In genomic region chr5:111169269-111169668, GRCh38 we compare ENCODE assay signal across 14 cellular contexts. TPM values are rescaled to one million over a fixed set of nuclear protein-coding genes. Genes with fewer than 3 reads are reported as not detected.
DNase-seq lines count a peak whose midpoint lies in the region; ATAC-seq and TF ChIP-seq lines count a peak whose summit lies in the region.
"Had no signal": no experiment of that assay in that cellular context is flagged by ENCODE, and none has a peak within 500 bp of the region (broad histone marks: within the 10 kb centered on the region; RNA-seq: fewer than 3 reads in every experiment).

No MANE protein-coding gene starts in this region.

- H3K27me3 ChIP-seq in DND-41 (ENCODE audit: insufficient read depth, low read length, poor library complexity), result no peaks in the 10 kb centered on the region
- H3K27me3 ChIP-seq: BLaER1 treated with 17β-estradiol and CSF1 and Interleukin-3, amounts not matched to agents 10 nM and 100 nM had no signal

- no peak overlapping the region for H2AFZ ChIP-seq in DND-41 (ENCODE audit: low read depth, low read length)

- no peaks in the 10 kb centered on the region for H3K4me1 Mint-ChIP-seq in type B pancreatic cell (ENCODE audit: unreplicated experiment)
- H3K4me1 Mint-ChIP-seq in activated naive CD8-positive, alpha-beta T cell treated with anti-CD3 and anti-CD28 coated beads for 36 hours, result peaks cover 2% of the 10 kb centered on the region

- H3K4me3 ChIP-seq in DND-41 (ENCODE audit: low read depth in 1 of 2, low read length in 2 of 2), result no peak overlapping the region
- H3K4me3 ChIP-seq in fibroblast of pulmonary artery (replicated peaks; ENCODE audit: low read depth, low read length), result no peak overlapping the region
- H3K4me3 ChIP-seq: BLaER1 treated with 17β-estradiol and CSF1 and Interleukin-3, amounts not matched to agents 10 nM and 100 nM had no signal

- H3K9me3 ChIP-seq in DND-41 (ENCODE audit: insufficient read depth, low read length, severe bottlenecking), result no peaks in the 10 kb centered on the region
- H3K9me3 ChIP-seq: BLaER1 treated with 17β-estradiol and CSF1 and Interleukin-3, amounts not matched to agents 10 nM and 100 nM had no signal

- H3K36me3 ChIP-seq in DND-41 (ENCODE audit: insufficient read depth, low read length), result no peaks in the 10 kb centered on the region
- H3K36me3 ChIP-seq: BLaER1 treated with 17β-estradiol and CSF1 and Interleukin-3, amounts not matched to agents 10 nM and 100 nM had no signal

- no peak overlapping the region for H3K4me2 ChIP-seq in DND-41 (ENCODE audit: insufficient read depth, low read length)

- no peaks in the 10 kb centered on the region for H3K4me1 ChIP-seq in DND-41 (ENCODE audit: insufficient read depth, low read length)

- no peaks in the 10 kb centered on the region for H4K20me1 ChIP-seq in DND-41 (ENCODE audit: insufficient read depth, low read length)
- H4K20me1 ChIP-seq: BLaER1 treated with 17β-estradiol and CSF1 and Interleukin-3, amounts not matched to agents 10 nM and 100 nM had no signal

- in situ Hi-C loops in SK-MEL-5 (cut with HindIII; ENCODE audit: low pct_unique_long_range_greater_than_20kb, low sequenced_read_pairs), result no loop called here

- H3K27me3 Mint-ChIP-seq in type B pancreatic cell, result no peaks in the 10 kb centered on the region
- no peaks in the 10 kb centered on the region for H3K27me3 Mint-ChIP-seq in activated naive CD8-positive, alpha-beta T cell treated with anti-CD3 and anti-CD28 coated beads for 36 hours
- H3K27me3 Mint-ChIP-seq: CD4-positive, CD25-positive, alpha-beta regulatory T cell had no signal

- H3K27ac Mint-ChIP-seq in type B pancreatic cell, result no peak overlapping the region
- no peak overlapping the region for H3K27ac Mint-ChIP-seq in activated naive CD8-positive, alpha-beta T cell treated with anti-CD3 and anti-CD28 coated beads for 36 hours
- H3K27ac Mint-ChIP-seq: CD4-positive, CD25-positive, alpha-beta regulatory T cell had no signal

- H3K79me2 ChIP-seq in DND-41 (ENCODE audit: insufficient read depth, low read length), result no peaks in the 10 kb centered on the region

- H3K27ac ChIP-seq in DND-41 (ENCODE audit: low read length), result no peak overlapping the region
- H3K27ac ChIP-seq: BLaER1 treated with 17β-estradiol and CSF1 and Interleukin-3, amounts not matched to agents 10 nM and 100 nM; HL-60 had no signal

- no peak for DNase-seq in DND-41
- peak; percentile 11 for DNase-seq in SK-MEL-5 (ENCODE audit: low read depth, low spot score)
- no peak for DNase-seq in fibroblast of pulmonary artery (ENCODE audit: low read depth)
- DNase-seq in type B pancreatic cell (ENCODE audit: extremely low spot score, unreplicated experiment), result no peak
- DNase-seq in NCI-H2227 treated with DMSO at 0.1 percent for 48 hours (lab: John Stamatoyannopoulos, UW), result no peak
- no peak for DNase-seq in activated naive CD8-positive, alpha-beta T cell treated with anti-CD3 and anti-CD28 coated beads for 36 hours
- no peak for DNase-seq in dermis blood vessel endothelial cell
- DNase-seq: 8988T; AML-193; CD4-positive, CD25-positive, alpha-beta regulatory T cell; DMS53 had no signal

- H3K9ac ChIP-seq in DND-41 (ENCODE audit: low read depth, low read length), result no peak overlapping the region
- H3K9ac ChIP-seq: BLaER1 treated with 17β-estradiol and CSF1 and Interleukin-3, amounts not matched to agents 10 nM and 100 nM had no signal

- no peaks in the 10 kb centered on the region for H3K9me3 Mint-ChIP-seq in type B pancreatic cell
- H3K9me3 Mint-ChIP-seq in activated naive CD8-positive, alpha-beta T cell treated with anti-CD3 and anti-CD28 coated beads for 36 hours, result no peaks in the 10 kb centered on the region

- H3K36me3 Mint-ChIP-seq in type B pancreatic cell, result no peaks in the 10 kb centered on the region
- H3K36me3 Mint-ChIP-seq in activated naive CD8-positive, alpha-beta T cell treated with anti-CD3 and anti-CD28 coated beads for 36 hours, result no peaks in the 10 kb centered on the region
- H3K36me3 Mint-ChIP-seq: CD4-positive, CD25-positive, alpha-beta regulatory T cell had no signal

- TF ChIP-seq CTCF in DND-41 (IDR thresholded peaks at IDR 0.05; ENCODE audit: borderline replicate concordance, extremely low read depth, low read length, poor library complexity, severe bottlenecking) (peak; percentile 7), fibroblast of pulmonary artery (IDR thresholded peaks at IDR 0.05; ENCODE audit: low read length, missing control alignments) (peak; percentile 7), type B pancreatic cell (conservative IDR thresholded peaks at IDR 0.05) (peak; percentile 26)

- H3K4me3 Mint-ChIP-seq in type B pancreatic cell, result no peak overlapping the region
- no peak overlapping the region for H3K4me3 Mint-ChIP-seq in activated naive CD8-positive, alpha-beta T cell treated with anti-CD3 and anti-CD28 coated beads for 36 hours
- H3K4me3 Mint-ChIP-seq: CD4-positive, CD25-positive, alpha-beta regulatory T cell had no signal

- no peak for ATAC-seq in DND-41 (ENCODE audit: insufficient read depth, low read depth)
- ATAC-seq: HCT116 had no signal

RNA-seq across cellular contexts. Expression of gene CAMK4, which starts 54.9 kb away (rescaled TPM):
- 20.7 and 22.8 TPM in 2 replicates for total RNA-seq in SK-MEL-5 (2014; rRNA removed; shearing (Covaris generic))
- polyA plus RNA-seq in SK-MEL-5 (2015; cell fraction: cytosol; rRNA removed), result 14.5 and 16.5 TPM in 2 replicates
- 4.3 and 10.5 TPM in 2 replicates for polyA plus RNA-seq in SK-MEL-5 (2015; cell fraction: nucleus; rRNA removed)
- total RNA-seq in type B pancreatic cell (ENCODE audit: low replicate concordance), result 11.2 and 15.6 TPM in 2 replicates
- total RNA-seq in activated naive CD8-positive, alpha-beta T cell treated with anti-CD3 and anti-CD28 coated beads for 36 hours, result 10 to 100 TPM; 66.6 to 68.0 TPM
- under 0.01 and 0.28 TPM in 2 replicates for total RNA-seq in dermis blood vessel endothelial cell
